12 cellular contexts compared by ENCODE assay signal in genomic region chr13:110447058-110447511, GRCh38.
A peak's percentile ranks its signal among the peaks of the same experiment; 100 is the strongest.
DNase-seq lines count a peak whose midpoint lies in the region; ATAC-seq and TF ChIP-seq lines count a peak whose summit lies in the region.
"Had no signal": no experiment of that assay in that cellular context is flagged by ENCODE, and none has a peak within 500 bp of the region (broad histone marks: within the 10 kb centered on the region; RNA-seq: fewer than 3 reads in every experiment).

No MANE protein-coding gene starts in this region.

- no peak overlapping the region for H3K4me2 ChIP-seq in IMR-90 (ENCODE audit: low read depth, low read length)

- BruUV-seq in IMR-90 (replicated peaks; lab: Mats Ljungman, UMichigan) = no TSS peak

- no peaks in the 10 kb centered on the region for H3K9me3 ChIP-seq in IMR-90 (ENCODE audit: control insufficient read depth, insufficient read depth, low read length)
- H3K9me3 ChIP-seq: adrenal gland, neutrophil had no signal

- H4K5ac ChIP-seq in IMR-90 (ENCODE audit: low read depth, low read length) = no peak overlapping the region

- peaks cover 11 to 69% of the 10 kb centered on the region in 2 experiments; a peak in 3 of 4 replicates for H3K79me1 ChIP-seq in IMR-90 (ENCODE audit: low read depth in 1 of 2, low read length in 2 of 2)

- DNase-seq in cardiac septum (ENCODE audit: low spot score) = peak; percentile 50
- no peak for DNase-seq in Right ventricle myocardium inferior (ENCODE audit: missing footprints)
- DNase-seq in IMR-90 = peak; percentile 35
- DNase-seq in fibroblast of the aortic adventitia (ENCODE audit: low read depth) = peak; percentile 37
- DNase-seq in T1000 (lab: John Stamatoyannopoulos, UW) = no peak
- no peak for DNase-seq in activated T-helper 2 cell treated with anti-CD3 and anti-CD28 coated beads, Interferon-gamma antibody, Interleukin-2, Interleukin-4, amounts not matched to agents 10 μg/mL and 5 μg/mL and 100 μg/mL, durations not matched to agents 14 hours and 24 hours and 36 hours (ENCODE audit: low spot score)
- DNase-seq: NCI-H774; stimulated activated CD4-positive, alpha-beta T cell treated with anti-CD3 and anti-CD28 coated beads, Interleukin-2, amount 100 ng/mL, for 24 hours had no signal

- no peaks in the 10 kb centered on the region for H3K27me3 ChIP-seq in IMR-90 (ENCODE audit: control insufficient read depth, insufficient read depth, low read length)
- H3K27me3 ChIP-seq: adrenal gland had no signal

- peaks cover 41% of the 10 kb centered on the region for H3K9me1 ChIP-seq in IMR-90 (ENCODE audit: insufficient read depth, low read length)

- in situ Hi-C loops in IMR-90 (cut with MboI; ENCODE audit: low sequenced_read_pairs) = no loop called here

- no peak overlapping the region for H2AK9ac ChIP-seq in IMR-90 (replicated peaks; ENCODE audit: low read depth, low read length, poor library complexity)

- H3K56ac ChIP-seq in IMR-90 (ENCODE audit: extremely low read depth, insufficient read depth, low read length) = no peak overlapping the region

- no peak overlapping the region for H3K27ac Mint-ChIP-seq in activated T-helper 2 cell treated with anti-CD3 and anti-CD28 coated beads, Interferon-gamma antibody, Interleukin-2, Interleukin-4, amounts not matched to agents 10 μg/mL and 5 μg/mL and 100 μg/mL, durations not matched to agents 14 hours and 24 hours and 36 hours

- intact Hi-C loops in cardiac septum (cut with DNase I) = no loop called here
- intact Hi-C loops in Right ventricle myocardium inferior (cut with DNase I) = no loop called here
- intact Hi-C loops in IMR-90 (cut with micrococcal nuclease) = loop anchor here (5.0 kb wide), 1 partner anchor 225 kb away; no protein-coding TSS in a partner anchor
- intact Hi-C loops in activated T-helper 2 cell treated with anti-CD3 and anti-CD28 coated beads, Interferon-gamma antibody, Interleukin-2, Interleukin-4, amounts not matched to agents 10 μg/mL and 5 μg/mL and 100 μg/mL, durations not matched to agents 14 hours and 24 hours and 36 hours (cut with micrococcal nuclease) = no loop called here

- POLR2A ChIA-PET in IMR-90 (lab: Charles Lee; ENCODE audit: unreplicated experiment) = no interaction called here

- no peak for TF ChIP-seq RAD21 in IMR-90 (IDR thresholded peaks at IDR 0.05; ENCODE audit: low read length)

- H3K4me3 Mint-ChIP-seq in activated T-helper 2 cell treated with anti-CD3 and anti-CD28 coated beads, Interferon-gamma antibody, Interleukin-2, Interleukin-4, amounts not matched to agents 10 μg/mL and 5 μg/mL and 100 μg/mL, durations not matched to agents 14 hours and 24 hours and 36 hours (ENCODE audit: low read depth) = no peak overlapping the region

- peaks cover 73% of the 10 kb centered on the region for H3K36me3 ChIP-seq in IMR-90 (ENCODE audit: control insufficient read depth, insufficient read depth, low read length)
- H3K36me3 ChIP-seq: neutrophil had no signal

- H4K91ac ChIP-seq in IMR-90 (ENCODE audit: insufficient read depth, low read depth, low read length) = peak overlapping the region; percentile 89; the same call in 1 of the 2 replicates

- H4K8ac ChIP-seq in IMR-90 (ENCODE audit: low read depth in 2 of 2, low read length in 2 of 2) = no peak overlapping the region; a peak in 1 of 4 replicates

- H2AK5ac ChIP-seq in IMR-90 (ENCODE audit: low read depth, low read length) = peak overlapping the region; percentile 95

- H3K18ac ChIP-seq in IMR-90 (ENCODE audit: low read depth, low read length) = no peak overlapping the region

- H3K4me1 ChIP-seq in IMR-90 (ENCODE audit: control insufficient read depth, insufficient read depth, low read length) = peaks cover 27% of the 10 kb centered on the region

- peaks cover 6% of the 10 kb centered on the region; the same call in 1 of the 2 replicates for H4K20me1 ChIP-seq in IMR-90 (ENCODE audit: insufficient read depth, low read length)

- 91% methylated on average over 6 of the region's 12 CpGs; no CpG with 5 or more reads in 1 of the 2 experiments for whole genome bisulfite sequencing in IMR-90 (ENCODE audit: extremely low coverage in 2 of 2, insufficient read length in 1 of 2), 2 experiments

- H3K4me1 Mint-ChIP-seq in activated T-helper 2 cell treated with anti-CD3 and anti-CD28 coated beads, Interferon-gamma antibody, Interleukin-2, Interleukin-4, amounts not matched to agents 10 μg/mL and 5 μg/mL and 100 μg/mL, durations not matched to agents 14 hours and 24 hours and 36 hours (ENCODE audit: low read depth) = no peaks in the 10 kb centered on the region

- no peak overlapping the region for H3K4me3 ChIP-seq in IMR-90 (ENCODE audit: insufficient read depth, low read depth, low read length)
- H3K4me3 ChIP-seq in fibroblast of the aortic adventitia (ENCODE audit: low read depth, low read length) = no peak overlapping the region
- H3K4me3 ChIP-seq: adrenal gland had no signal

- no peak overlapping the region for H2BK5ac ChIP-seq in IMR-90 (ENCODE audit: low read depth, low read length, poor library complexity, severe bottlenecking)

- no peak for TF ChIP-seq POLR2A in IMR-90 (IDR thresholded peaks at IDR 0.05; ENCODE audit: low read depth, low read length)

- H3K4ac ChIP-seq in IMR-90 (ENCODE audit: low read depth, low read length) = peak overlapping the region; percentile 88

- no peak overlapping the region for H3K27ac ChIP-seq in IMR-90 (ENCODE audit: insufficient read depth, low read length)
- H3K27ac ChIP-seq: adrenal gland, neutrophil had no signal

- no peak overlapping the region for H3K23ac ChIP-seq in IMR-90 (ENCODE audit: low read depth, low read length)

- CTCF ChIA-PET in IMR-90 (lab: Yijun Ruan, JAX) = no interaction called here

- H3K36me3 Mint-ChIP-seq in activated T-helper 2 cell treated with anti-CD3 and anti-CD28 coated beads, Interferon-gamma antibody, Interleukin-2, Interleukin-4, amounts not matched to agents 10 μg/mL and 5 μg/mL and 100 μg/mL, durations not matched to agents 14 hours and 24 hours and 36 hours (ENCODE audit: low read depth) = no peaks in the 10 kb centered on the region

- dilution Hi-C loops in IMR-90 (cut with HindIII; ENCODE audit: low sequenced_read_pairs, unreplicated experiment) = no loop called here

- peak overlapping the region; percentile 89 for H2BK20ac ChIP-seq in IMR-90 (ENCODE audit: low read depth, low read length)

- H2BK15ac ChIP-seq in IMR-90 (ENCODE audit: low read depth, low read length) = peak overlapping the region; percentile 12; the same call in 1 of the 3 replicates

- H3K9me3 Mint-ChIP-seq in activated T-helper 2 cell treated with anti-CD3 and anti-CD28 coated beads, Interferon-gamma antibody, Interleukin-2, Interleukin-4, amounts not matched to agents 10 μg/mL and 5 μg/mL and 100 μg/mL, durations not matched to agents 14 hours and 24 hours and 36 hours = no peaks in the 10 kb centered on the region

- no peak overlapping the region for H3K9ac ChIP-seq in IMR-90 (ENCODE audit: low read depth, low read length)

- peak overlapping the region; percentile 90 for H2BK120ac ChIP-seq in IMR-90 (ENCODE audit: low read depth, low read length)

- peak overlapping the region; percentile 87; the same call in 1 of the 2 replicates for H3K14ac ChIP-seq in IMR-90 (replicated peaks; ENCODE audit: low read depth, low read length)

- no peak for ATAC-seq in Right ventricle myocardium inferior
- no peak for ATAC-seq in IMR-90 (ENCODE audit: low read depth)
- ATAC-seq in GM19397 (IDR thresholded peaks at IDR 0.05; ENCODE audit: unreplicated experiment) = no peak
- ATAC-seq in HG02970 (IDR thresholded peaks at IDR 0.05; ENCODE audit: low FRiP score, unreplicated experiment) = no peak

- H2AFZ ChIP-seq in IMR-90 (replicated peaks; ENCODE audit: low read length, poor library complexity) = no peak overlapping the region

- no peak for TF ChIP-seq CTCF in IMR-90 (conservative IDR thresholded peaks at IDR 0.05; ENCODE audit: low read depth, low read length)
- TF ChIP-seq CTCF in fibroblast of the aortic adventitia (IDR thresholded peaks at IDR 0.05; ENCODE audit: insufficient read depth, low read length) = no peak

- H3K27me3 Mint-ChIP-seq in activated T-helper 2 cell treated with anti-CD3 and anti-CD28 coated beads, Interferon-gamma antibody, Interleukin-2, Interleukin-4, amounts not matched to agents 10 μg/mL and 5 μg/mL and 100 μg/mL, durations not matched to agents 14 hours and 24 hours and 36 hours (ENCODE audit: low read depth) = peaks cover 20% of the 10 kb centered on the region

TF ChIP-seq in IMR-90, 13 proteins besides CTCF, POLR2A, EP300 and RAD21:
- TF ChIP-seq ELK1 (IDR thresholded peaks at IDR 0.05; ENCODE audit: borderline replicate concordance, low read depth, low read length) (no peak), SMC3 (IDR thresholded peaks at IDR 0.05; ENCODE audit: low read depth, low read length) (no peak)
TF ChIP-seq in IMR-90: peak in this region for 0.

Comparison
In these comparisons a context has a peak if more than half of its experiments do, and no peak if none do; other contexts are left out.
1. DNase-seq: peak in cardiac septum (single experiment), IMR-90 (single experiment) and fibroblast of the aortic adventitia (single experiment); none in Right ventricle myocardium inferior (single experiment), T1000 (single experiment) and activated T-helper 2 cell treated with anti-CD3 and anti-CD28 coated beads, Interferon-gamma antibody, Interleukin-2, Interleukin-4, amounts not matched to agents 10 μg/mL and 5 μg/mL and 100 μg/mL, durations not matched to agents 14 hours and 24 hours and 36 hours (single experiment).